11 cellular contexts compared by ENCODE assay signal in genomic region chr1:205247130-205247921, GRCh38. TPM values are rescaled to one million over a fixed set of nuclear protein-coding genes. Genes with fewer than 3 reads are reported as not detected.
A peak's percentile ranks its signal among the peaks of the same experiment; 100 is the strongest.
DNase-seq lines count a peak whose midpoint lies in the region; ATAC-seq and TF ChIP-seq lines count a peak whose summit lies in the region.
"Had no signal": no experiment of that assay in that cellular context is flagged by ENCODE, and none has a peak within 500 bp of the region (broad histone marks: within the 10 kb centered on the region; RNA-seq: fewer than 3 reads in every experiment).

No MANE protein-coding gene starts in this region.

- TF ChIP-seq CTCF in KMS-11 (conservative IDR thresholded peaks at IDR 0.05; ENCODE audit: low read depth, low read length) (no peak), chondrocyte (IDR thresholded peaks at IDR 0.05) (no peak)

- H3K9me3 ChIP-seq in effector memory CD4-positive, alpha-beta T cell (ENCODE audit: control insufficient read depth, low read length), result no peaks in the 10 kb centered on the region

- no peak overlapping the region for H3K4me3 Mint-ChIP-seq in chondrocyte (ENCODE audit: unreplicated experiment)

- no peak overlapping the region for H2AFZ ChIP-seq in KMS-11 (ENCODE audit: low read depth)

- H3K9me3 Mint-ChIP-seq in chondrocyte (ENCODE audit: low read depth), result no peaks in the 10 kb centered on the region

- no peak for ATAC-seq in HG02852 (IDR thresholded peaks at IDR 0.05; ENCODE audit: unreplicated experiment)

- peak; percentile 57 for DNase-seq in AG08396 (ENCODE audit: low spot score)
- DNase-seq in chondrocyte (ENCODE audit: low spot score), result peak; percentile 29
- DNase-seq in midbrain (lab: John Stamatoyannopoulos, UW), result peak; percentile 91
- DNase-seq in NCI-H128 (lab: John Stamatoyannopoulos, UW; ENCODE audit: unreplicated experiment), result no peak
- no peak for DNase-seq in effector memory CD4-positive, alpha-beta T cell
- DNase-seq in cortex of kidney (lab: John Stamatoyannopoulos, UW), result no peak
- DNase-seq: activated CD4-positive, alpha-beta T cell treated with anti-CD3 and anti-CD28 coated beads for 4 hours; DMS53; effector CD8-positive, alpha-beta T cell had no signal

- H3K27ac ChIP-seq in KMS-11, result peak overlapping the region; percentile 60
- no peak overlapping the region for H3K27ac ChIP-seq in effector memory CD4-positive, alpha-beta T cell (ENCODE audit: insufficient read depth, low read length, poor library complexity, severe bottlenecking)

- H3K79me2 ChIP-seq in KMS-11 (ENCODE audit: insufficient read depth, low read depth), result no peaks in the 10 kb centered on the region; the same call in 1 of the 2 replicates

- peak overlapping the region; percentile 27; the same call in 1 of the 2 replicates for H3K9ac ChIP-seq in KMS-11

- peaks cover 3% of the 10 kb centered on the region for H3K36me3 Mint-ChIP-seq in chondrocyte (ENCODE audit: low read depth)

- no peaks in the 10 kb centered on the region for H3K36me3 ChIP-seq in KMS-11 (ENCODE audit: insufficient read depth)
- no peaks in the 10 kb centered on the region for H3K36me3 ChIP-seq in effector memory CD4-positive, alpha-beta T cell (ENCODE audit: control insufficient read depth, insufficient read depth, low read length)

- H3K27me3 Mint-ChIP-seq in chondrocyte (ENCODE audit: low read depth), result no peaks in the 10 kb centered on the region

- peak overlapping the region; percentile 86 for H3K4me2 ChIP-seq in KMS-11

- peaks cover 60% of the 10 kb centered on the region for H3K4me1 Mint-ChIP-seq in chondrocyte (ENCODE audit: low read depth)

- peak overlapping the region; percentile 41 for H3K4me3 ChIP-seq in KMS-11 (IDR thresholded peaks at IDR 0.05; ENCODE audit: insufficient read depth, low read depth, low read length)
- no peak overlapping the region for H3K4me3 ChIP-seq in effector memory CD4-positive, alpha-beta T cell (ENCODE audit: insufficient read depth, low read depth, low read length, poor library complexity, severe bottlenecking)

- no peak overlapping the region for H3K27ac Mint-ChIP-seq in chondrocyte (ENCODE audit: unreplicated experiment)

- H3K27me3 ChIP-seq in KMS-11 (ENCODE audit: insufficient read depth, low read depth), result no peaks in the 10 kb centered on the region
- H3K27me3 ChIP-seq in effector memory CD4-positive, alpha-beta T cell (replicated peaks; ENCODE audit: control insufficient read depth, insufficient read depth, low read length, poor library complexity, severe bottlenecking), result no peaks in the 10 kb centered on the region

- H4K20me1 ChIP-seq in KMS-11 (ENCODE audit: insufficient read depth), result no peaks in the 10 kb centered on the region

- H3K4me1 ChIP-seq in KMS-11 (ENCODE audit: low read depth, poor library complexity, severe bottlenecking), result peaks cover 94% of the 10 kb centered on the region
- no peaks in the 10 kb centered on the region for H3K4me1 ChIP-seq in effector memory CD4-positive, alpha-beta T cell (ENCODE audit: control insufficient read depth, insufficient read depth, low read length, poor library complexity, severe bottlenecking)

RNA-seq across cellular contexts. Expression of gene TMCC2, which starts 19.6 kb away (rescaled TPM):
- total RNA-seq in chondrocyte, result 4.8 to 5.7 TPM (median 5.5 TPM) in 3 replicates

RNA-seq across cellular contexts. Expression of gene DSTYK, which starts 35.8 kb away (rescaled TPM):
- total RNA-seq in chondrocyte, result 12.5 to 12.7 TPM (median 12.6 TPM) in 3 replicates

Comparison
In these comparisons a context has a peak if more than half of its experiments do, and no peak if none do; other contexts are left out.
1. DNase-seq: peak in AG08396 (single experiment), chondrocyte (single experiment) and midbrain (single experiment); none in NCI-H128 (single experiment), effector memory CD4-positive, alpha-beta T cell (0 of 3) and cortex of kidney (single experiment).